In genomic region chr1:21687081-21687529, GRCh38 we compare ENCODE assay signal across 19 cellular contexts.
"Had no signal": no experiment of that assay in that cellular context is flagged by ENCODE, and none has a peak within 500 bp of the region (broad histone marks: within the 10 kb centered on the region; RNA-seq: fewer than 3 reads in every experiment).

No MANE protein-coding gene starts in this region.

- DNase-seq: activated CD4-positive, alpha-beta T cell treated with anti-CD3 and anti-CD28 coated beads, Interleukin-2, amount 50 U/mL, for 4 hours; activated gamma-delta T cell treated with Interleukin-2 at 50 U/mL for 16 hours; activated T-cell treated with anti-CD3 and anti-CD28 coated beads, Interleukin-2, amount 50 U/mL, for 1 hour; anterior cingulate cortex; brain microvascular endothelial cell; central memory CD4-positive, alpha-beta T cell; colonic mucosa; head of caudate nucleus; left lung; SK-N-SH; stimulated activated CD4-positive, alpha-beta T cell treated with anti-CD3 and anti-CD28 coated beads, Interleukin-4, amount 100 ng/mL, for 1 hour; stomach; T-helper 9 cell; testis; upper lobe of left lung; WERI-Rb-1 had no signal

- H3K9me3 ChIP-seq: colonic mucosa, left lung, SK-N-SH, stomach, testis, upper lobe of left lung had no signal

- H3K9me3 Mint-ChIP-seq: natural killer cell treated with Interleukin-12 subunit alpha and Interleukin-12 subunit beta and Interleukin-15 and Interleukin-18, amount 100 ng/mL, for 72 hours had no signal

- H3K27ac Mint-ChIP-seq: mesothelial cell of epicardium; natural killer cell treated with Interleukin-12 subunit alpha and Interleukin-12 subunit beta and Interleukin-15 and Interleukin-18, amount 100 ng/mL, for 72 hours had no signal

- ATAC-seq: left lung; natural killer cell treated with Interleukin-12 subunit alpha and Interleukin-12 subunit beta and Interleukin-15 and Interleukin-18, amount 100 ng/mL, for 72 hours; sciatic nerve had no signal

- H3K27me3 Mint-ChIP-seq: natural killer cell treated with Interleukin-12 subunit alpha and Interleukin-12 subunit beta and Interleukin-15 and Interleukin-18, amount 100 ng/mL, for 72 hours had no signal

- H3K4me3 Mint-ChIP-seq: mesothelial cell of epicardium; natural killer cell treated with Interleukin-12 subunit alpha and Interleukin-12 subunit beta and Interleukin-15 and Interleukin-18, amount 100 ng/mL, for 72 hours had no signal
